13 cellular contexts compared by ENCODE assay signal in the genomic region with DNA sequence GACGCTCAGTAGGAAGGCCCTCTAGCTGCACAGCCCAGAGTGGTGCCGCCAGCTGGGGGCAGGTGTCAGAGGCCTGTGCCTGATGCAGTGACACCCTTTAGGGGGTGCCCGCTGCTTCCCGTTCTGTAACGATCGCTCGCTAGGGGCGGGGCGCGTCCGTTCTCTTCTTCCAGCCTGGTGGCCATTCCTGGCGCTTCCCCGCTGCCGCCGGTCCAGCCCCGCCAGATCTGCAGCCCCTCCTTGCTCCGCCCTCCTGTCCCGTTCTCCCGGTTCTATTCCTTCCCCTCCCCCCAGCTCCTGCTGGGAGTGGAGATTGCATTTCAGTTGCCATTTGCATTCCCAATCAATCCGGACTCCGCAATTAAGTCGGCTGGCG. TPM values are rescaled to one million over a fixed set of nuclear protein-coding genes. Genes with fewer than 3 reads are reported as not detected.
DNase-seq lines count a peak whose midpoint lies in the region; ATAC-seq and TF ChIP-seq lines count a peak whose summit lies in the region.
"Had no signal": no experiment of that assay in that cellular context is flagged by ENCODE, and none has a peak within 500 bp of the region (broad histone marks: within the 10 kb centered on the region; RNA-seq: fewer than 3 reads in every experiment).

No MANE protein-coding gene starts in this region.

- H3K27ac ChIP-seq in cardiac muscle cell (no peak overlapping the region), osteoblast (ENCODE audit: low read depth, low read length) (no peak overlapping the region)

- no peak overlapping the region for H2AFZ ChIP-seq in osteoblast (ENCODE audit: low read length)

- TF ChIP-seq CTCF in AG04449 (IDR thresholded peaks at IDR 0.05; ENCODE audit: insufficient read depth, low read length, missing control alignments) (no peak), cardiac muscle cell (IDR thresholded peaks at IDR 0.05; ENCODE audit: low read depth, low read length) (peak; percentile 15), osteoblast (IDR thresholded peaks at IDR 0.05; ENCODE audit: extremely low read depth, low read depth, low read length) (no peak)

- no peak for ATAC-seq in GM19395 (IDR thresholded peaks at IDR 0.05; ENCODE audit: unreplicated experiment)

- H3K27me3 ChIP-seq in cardiac muscle cell, result no peaks in the 10 kb centered on the region
- H3K27me3 ChIP-seq in osteoblast (ENCODE audit: insufficient read depth, low read length), result no peaks in the 10 kb centered on the region

- H3K79me2 ChIP-seq in osteoblast (ENCODE audit: insufficient read depth, low read length), result no peaks in the 10 kb centered on the region

- no peaks in the 10 kb centered on the region for H3K9me3 ChIP-seq in cardiac muscle cell (ENCODE audit: low read depth)
- H3K9me3 ChIP-seq in osteoblast (ENCODE audit: low read depth, low read length), result no peaks in the 10 kb centered on the region

- H4K20me1 ChIP-seq in osteoblast (ENCODE audit: insufficient read depth, low read length), result peaks cover 26% of the 10 kb centered on the region

- peak overlapping the region; percentile 51 for H3K4me2 ChIP-seq in osteoblast (ENCODE audit: insufficient read depth, low read length)

- CTCF ChIA-PET in AG04449 (lab: Yijun Ruan, JAX), result interaction anchor here (0.6 to 5.0 kb wide), 10 partner anchors 8 to 138 kb away, joined by 3 to 85 read pairs (median 6); partner anchors contain the start of gene GBX1

- H3K36me3 ChIP-seq in cardiac muscle cell (peaks cover 28% of the 10 kb centered on the region), osteoblast (ENCODE audit: insufficient read depth, low read length) (peaks cover 24% of the 10 kb centered on the region)

- DNase-seq in AG04449 (ENCODE audit: low read depth, low spot score), result no peak
- DNase-seq in NCI-H526 (lab: John Stamatoyannopoulos, UW), result peak; percentile 69 to 92
- peak; percentile 38 to 80 for DNase-seq in cardiac muscle cell (ENCODE audit: low read depth in 1 of 2, low spot score in 1 of 2)
- DNase-seq in osteoblast (ENCODE audit: insufficient read length, low spot score, missing footprints), result peak; percentile 95
- DNase-seq in DMS153 treated with DMSO at 0.1 percent for 48 hours (lab: John Stamatoyannopoulos, UW; ENCODE audit: unreplicated experiment), result no peak
- DNase-seq in medulla oblongata (ENCODE audit: extremely low spot score), result no peak
- DNase-seq in germinal center (ENCODE audit: low spot score), result no peak
- DNase-seq: activated CD4-positive, CD25-positive, alpha-beta regulatory T cell; CD4-positive, CD25-positive, alpha-beta regulatory T cell had no signal

- 0 out of 2 replicates have a peak overlapping the region, but pooled peaks have one; percentile 6 for H3K4me3 ChIP-seq in AG04449 (ENCODE audit: low read depth, low read length)
- peak overlapping the region; percentile 32 for H3K4me3 ChIP-seq in cardiac muscle cell
- peak overlapping the region; percentile 55 for H3K4me3 ChIP-seq in osteoblast (ENCODE audit: insufficient read depth, low read length)

- POLR2A ChIA-PET in AG04449 (lab: Yijun Ruan, JAX), result no interaction called here

- H3K4me1 ChIP-seq in cardiac muscle cell (ENCODE audit: low read depth) (no peaks in the 10 kb centered on the region), osteoblast (ENCODE audit: insufficient read depth, low read length) (no peaks in the 10 kb centered on the region)

RNA-seq across cellular contexts. Expression of gene AGAP3, which starts 39.2 kb away (rescaled TPM):
- 66.4 and 115 TPM in 2 replicates for total RNA-seq in cardiac muscle cell
- 106 and 124 TPM in 2 replicates for polyA plus RNA-seq in cardiac muscle cell
- 39.8 and 45.7 TPM in 2 replicates for total RNA-seq in osteoblast

RNA-seq across cellular contexts. Expression of gene GBX1, which starts 42.0 kb away (rescaled TPM):
- 0.36 and 1.6 TPM in 2 replicates for total RNA-seq in cardiac muscle cell
- 1.1 and 1.3 TPM in 2 replicates for polyA plus RNA-seq in cardiac muscle cell
- not detected in 2 replicates for total RNA-seq in osteoblast
- total RNA-seq: CD4-positive, CD25-positive, alpha-beta regulatory T cell; OCI-LY7; subcutaneous adipose tissue had no signal
- polyA plus RNA-seq: adipose tissue; CD4-positive, CD25-positive, alpha-beta regulatory T cell had no signal

RNA-seq across cellular contexts. Expression of gene TMUB1, which starts 42.2 kb away (rescaled TPM):
- total RNA-seq in cardiac muscle cell (83.4 and 93.9 TPM in 2 replicates), osteoblast (17.4 and 18.1 TPM in 2 replicates)
- polyA plus RNA-seq in cardiac muscle cell, result 63.0 and 74.9 TPM in 2 replicates

RNA-seq across cellular contexts. Expression of gene FASTK, which starts 44.8 kb away (rescaled TPM):
- total RNA-seq in cardiac muscle cell (165 and 175 TPM in 2 replicates), osteoblast (87.6 and 95.2 TPM in 2 replicates)
- 145 and 227 TPM in 2 replicates for polyA plus RNA-seq in cardiac muscle cell

Comparison
In these comparisons a context has a peak if more than half of its experiments do, and no peak if none do; other contexts are left out.
1. DNase-seq: peak in NCI-H526 (2 of 2), cardiac muscle cell (2 of 2) and osteoblast (single experiment); none in AG04449 (single experiment), DMS153 treated with DMSO at 0.1 percent for 48 hours (single experiment), medulla oblongata (single experiment) and germinal center (single experiment).
2. Peak in every context shown above with its lines, with median percentiles within 50 percentile points of each other: H3K4me3 ChIP-seq.